Comparison of ENCODE assay signal across 1 cellular context in the genomic region with DNA sequence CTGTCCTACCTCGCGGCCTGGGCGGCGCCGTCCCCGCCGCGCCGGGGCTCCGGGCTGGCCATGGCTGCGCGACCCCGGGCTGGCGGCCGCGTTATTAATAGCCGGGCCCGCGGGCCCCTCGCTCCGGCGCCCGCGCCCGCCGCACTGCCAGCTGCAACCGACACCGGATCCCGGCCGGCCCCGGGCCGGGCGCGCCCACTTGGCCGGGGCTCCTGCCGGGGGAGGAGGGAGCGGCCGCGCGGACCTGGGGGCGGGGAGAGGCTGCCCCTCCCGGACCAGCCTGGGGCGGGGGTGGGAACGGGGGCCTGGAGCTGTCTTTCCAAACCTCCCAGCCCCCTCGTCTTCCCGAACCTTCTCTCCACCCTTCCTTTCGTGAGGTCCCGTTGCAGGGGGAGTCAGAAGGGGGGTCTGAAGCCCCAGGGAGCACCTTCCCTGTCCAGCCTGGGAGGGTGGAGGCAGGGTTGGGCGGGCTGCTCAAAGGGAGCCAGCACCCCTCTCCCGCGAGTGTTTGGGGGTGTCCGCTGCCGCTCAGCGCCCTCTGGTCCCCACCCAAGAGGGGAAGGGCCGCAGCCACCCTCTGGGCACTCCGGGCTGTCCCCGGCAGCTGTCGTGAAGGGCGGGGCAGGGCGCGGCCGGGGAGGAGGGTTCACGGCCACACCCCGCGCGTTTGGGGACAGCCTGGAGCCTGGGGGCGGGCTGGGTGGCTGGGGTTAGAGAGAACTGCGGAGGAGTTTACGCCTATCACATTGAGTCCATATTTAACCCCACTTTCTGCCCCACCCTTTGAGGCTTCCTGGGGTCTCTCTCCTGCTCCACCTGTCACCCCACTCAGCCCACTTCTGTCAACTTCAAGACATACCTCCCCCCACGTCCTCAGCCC.
TF ChIP-seq lines count a peak whose summit lies in the region.

SYNC (minus strand) TSS at position 172 of the 880 bp plus-strand sequence; CDS start at position 62, 110 bp downstream.

TF ChIP-seq in K562, 482 proteins besides CTCF, POLR2A, EP300 and RAD21 (continued from another document and continues in another):
- TF ChIP-seq, protein P1, sequence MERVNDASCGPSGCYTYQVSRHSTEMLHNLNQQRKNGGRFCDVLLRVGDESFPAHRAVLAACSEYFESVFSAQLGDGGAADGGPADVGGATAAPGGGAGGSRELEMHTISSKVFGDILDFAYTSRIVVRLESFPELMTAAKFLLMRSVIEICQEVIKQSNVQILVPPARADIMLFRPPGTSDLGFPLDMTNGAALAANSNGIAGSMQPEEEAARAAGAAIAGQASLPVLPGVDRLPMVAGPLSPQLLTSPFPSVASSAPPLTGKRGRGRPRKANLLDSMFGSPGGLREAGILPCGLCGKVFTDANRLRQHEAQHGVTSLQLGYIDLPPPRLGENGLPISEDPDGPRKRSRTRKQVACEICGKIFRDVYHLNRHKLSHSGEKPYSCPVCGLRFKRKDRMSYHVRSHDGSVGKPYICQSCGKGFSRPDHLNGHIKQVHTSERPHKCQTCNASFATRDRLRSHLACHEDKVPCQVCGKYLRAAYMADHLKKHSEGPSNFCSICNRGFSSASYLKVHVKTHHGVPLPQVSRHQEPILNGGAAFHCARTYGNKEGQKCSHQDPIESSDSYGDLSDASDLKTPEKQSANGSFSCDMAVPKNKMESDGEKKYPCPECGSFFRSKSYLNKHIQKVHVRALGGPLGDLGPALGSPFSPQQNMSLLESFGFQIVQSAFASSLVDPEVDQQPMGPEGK (CRISPR knock-in tag; IDR thresholded peaks at IDR 0.05; ENCODE audit: borderline replicate concordance) = no peak
- peak; percentile 88 to 89 for TF ChIP-seq MAZ (CRISPR knock-in tag; conservative IDR thresholded peaks at IDR 0.05 in 1 of 2, IDR thresholded peaks at IDR 0.05 in 1 of 2)
- TF ChIP-seq NELFE (IDR thresholded peaks at IDR 0.05; ENCODE audit: insufficient read depth, insufficient read length) = no peak
- no peak for TF ChIP-seq HMGN3 (IDR thresholded peaks at IDR 0.05; ENCODE audit: borderline replicate concordance, extremely low read depth, insufficient read length, low read depth, low read length)
- TF ChIP-seq, protein P2, sequence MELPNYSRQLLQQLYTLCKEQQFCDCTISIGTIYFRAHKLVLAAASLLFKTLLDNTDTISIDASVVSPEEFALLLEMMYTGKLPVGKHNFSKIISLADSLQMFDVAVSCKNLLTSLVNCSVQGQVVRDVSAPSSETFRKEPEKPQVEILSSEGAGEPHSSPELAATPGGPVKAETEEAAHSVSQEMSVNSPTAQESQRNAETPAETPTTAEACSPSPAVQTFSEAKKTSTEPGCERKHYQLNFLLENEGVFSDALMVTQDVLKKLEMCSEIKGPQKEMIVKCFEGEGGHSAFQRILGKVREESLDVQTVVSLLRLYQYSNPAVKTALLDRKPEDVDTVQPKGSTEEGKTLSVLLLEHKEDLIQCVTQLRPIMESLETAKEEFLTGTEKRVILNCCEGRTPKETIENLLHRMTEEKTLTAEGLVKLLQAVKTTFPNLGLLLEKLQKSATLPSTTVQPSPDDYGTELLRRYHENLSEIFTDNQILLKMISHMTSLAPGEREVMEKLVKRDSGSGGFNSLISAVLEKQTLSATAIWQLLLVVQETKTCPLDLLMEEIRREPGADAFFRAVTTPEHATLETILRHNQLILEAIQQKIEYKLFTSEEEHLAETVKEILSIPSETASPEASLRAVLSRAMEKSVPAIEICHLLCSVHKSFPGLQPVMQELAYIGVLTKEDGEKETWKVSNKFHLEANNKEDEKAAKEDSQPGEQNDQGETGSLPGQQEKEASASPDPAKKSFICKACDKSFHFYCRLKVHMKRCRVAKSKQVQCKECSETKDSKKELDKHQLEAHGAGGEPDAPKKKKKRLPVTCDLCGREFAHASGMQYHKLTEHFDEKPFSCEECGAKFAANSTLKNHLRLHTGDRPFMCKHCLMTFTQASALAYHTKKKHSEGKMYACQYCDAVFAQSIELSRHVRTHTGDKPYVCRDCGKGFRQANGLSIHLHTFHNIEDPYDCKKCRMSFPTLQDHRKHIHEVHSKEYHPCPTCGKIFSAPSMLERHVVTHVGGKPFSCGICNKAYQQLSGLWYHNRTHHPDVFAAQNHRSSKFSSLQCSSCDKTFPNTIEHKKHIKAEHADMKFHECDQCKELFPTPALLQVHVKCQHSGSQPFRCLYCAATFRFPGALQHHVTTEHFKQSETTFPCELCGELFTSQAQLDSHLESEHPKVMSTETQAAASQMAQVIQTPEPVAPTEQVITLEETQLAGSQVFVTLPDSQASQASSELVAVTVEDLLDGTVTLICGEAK (IDR thresholded peaks at IDR 0.05) = no peak
- TF ChIP-seq, protein P2 (CRISPR knock-in tag; IDR thresholded peaks at IDR 0.05) = no peak
- TF ChIP-seq GATA2 (CRISPR knock-in tag; IDR thresholded peaks at IDR 0.05) = no peak
- TF ChIP-seq KLF16 (IDR thresholded peaks at IDR 0.05) = no peak
- TF ChIP-seq ZNF165 (CRISPR knock-in tag; IDR thresholded peaks at IDR 0.05; ENCODE audit: borderline replicate concordance) = no peak
- TF ChIP-seq THRA (IDR thresholded peaks at IDR 0.05) = no peak
- no peak for TF ChIP-seq ZBTB11 (CRISPR knock-in tag; IDR thresholded peaks at IDR 0.05)
- TF ChIP-seq CREM (IDR thresholded peaks at IDR 0.05; ENCODE audit: low read depth) = no peak
- no peak for TF ChIP-seq ZNF511 (CRISPR knock-in tag; IDR thresholded peaks at IDR 0.05)
- TF ChIP-seq SP1 (CRISPR knock-in tag; IDR thresholded peaks at IDR 0.05) = peak; percentile 61
- TF ChIP-seq, protein P3, sequence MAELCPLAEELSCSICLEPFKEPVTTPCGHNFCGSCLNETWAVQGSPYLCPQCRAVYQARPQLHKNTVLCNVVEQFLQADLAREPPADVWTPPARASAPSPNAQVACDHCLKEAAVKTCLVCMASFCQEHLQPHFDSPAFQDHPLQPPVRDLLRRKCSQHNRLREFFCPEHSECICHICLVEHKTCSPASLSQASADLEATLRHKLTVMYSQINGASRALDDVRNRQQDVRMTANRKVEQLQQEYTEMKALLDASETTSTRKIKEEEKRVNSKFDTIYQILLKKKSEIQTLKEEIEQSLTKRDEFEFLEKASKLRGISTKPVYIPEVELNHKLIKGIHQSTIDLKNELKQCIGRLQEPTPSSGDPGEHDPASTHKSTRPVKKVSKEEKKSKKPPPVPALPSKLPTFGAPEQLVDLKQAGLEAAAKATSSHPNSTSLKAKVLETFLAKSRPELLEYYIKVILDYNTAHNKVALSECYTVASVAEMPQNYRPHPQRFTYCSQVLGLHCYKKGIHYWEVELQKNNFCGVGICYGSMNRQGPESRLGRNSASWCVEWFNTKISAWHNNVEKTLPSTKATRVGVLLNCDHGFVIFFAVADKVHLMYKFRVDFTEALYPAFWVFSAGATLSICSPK (IDR thresholded peaks at IDR 0.05; ENCODE audit: borderline replicate concordance) = no peak
- TF ChIP-seq, protein P4, sequence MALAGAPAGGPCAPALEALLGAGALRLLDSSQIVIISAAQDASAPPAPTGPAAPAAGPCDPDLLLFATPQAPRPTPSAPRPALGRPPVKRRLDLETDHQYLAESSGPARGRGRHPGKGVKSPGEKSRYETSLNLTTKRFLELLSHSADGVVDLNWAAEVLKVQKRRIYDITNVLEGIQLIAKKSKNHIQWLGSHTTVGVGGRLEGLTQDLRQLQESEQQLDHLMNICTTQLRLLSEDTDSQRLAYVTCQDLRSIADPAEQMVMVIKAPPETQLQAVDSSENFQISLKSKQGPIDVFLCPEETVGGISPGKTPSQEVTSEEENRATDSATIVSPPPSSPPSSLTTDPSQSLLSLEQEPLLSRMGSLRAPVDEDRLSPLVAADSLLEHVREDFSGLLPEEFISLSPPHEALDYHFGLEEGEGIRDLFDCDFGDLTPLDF (CRISPR knock-in tag; IDR thresholded peaks at IDR 0.05) = no peak
- peak; percentile 61 for TF ChIP-seq POLR2G (IDR thresholded peaks at IDR 0.05; ENCODE audit: low read depth, low read length)
- peak; percentile 95 for TF ChIP-seq KLF1 (tag; IDR thresholded peaks at IDR 0.05)
- TF ChIP-seq ZNF253 (CRISPR knock-in tag; conservative IDR thresholded peaks at IDR 0.05) = no peak
- no peak for TF ChIP-seq ZNF24 (IDR thresholded peaks at IDR 0.05)
- TF ChIP-seq RBM25 (IDR thresholded peaks at IDR 0.05; ENCODE audit: low read depth, low read length, severe bottlenecking) = peak; percentile 26
- no peak for TF ChIP-seq THRB (CRISPR knock-in tag; conservative IDR thresholded peaks at IDR 0.05)
- TF ChIP-seq ZBTB8A (IDR thresholded peaks at IDR 0.05; ENCODE audit: partially characterized antibody) = no peak
- no peak for TF ChIP-seq DMBX1 (CRISPR knock-in tag; IDR thresholded peaks at IDR 0.05; ENCODE audit: borderline replicate concordance)
- 0 out of 4 replicates have a peak, but pooled peaks of 1 of the 2 experiments have one; percentile 34 for TF ChIP-seq NONO (IDR thresholded peaks at IDR 0.05; ENCODE audit: low read depth in 2 of 2, low read length in 1 of 2)
- no peak for TF ChIP-seq ZNF232 (CRISPR knock-in tag; IDR thresholded peaks at IDR 0.05)
- no peak for TF ChIP-seq POLR2H (tag; IDR thresholded peaks at IDR 0.05; ENCODE audit: low read depth)
- TF ChIP-seq CTBP1 (IDR thresholded peaks at IDR 0.05; ENCODE audit: borderline replicate concordance) = peak; percentile 85
- no peak for TF ChIP-seq C11orf30 (IDR thresholded peaks at IDR 0.05; ENCODE audit: low read depth)
- 0 out of 2 replicates have a peak, but pooled peaks have one; percentile 25 for TF ChIP-seq MAX (CRISPR knock-in tag; IDR thresholded peaks at IDR 0.05)
